ENCODE assay signal across 20 cellular contexts in genomic region chr6:23533311-23533710, GRCh38.
DNase-seq lines count a peak whose midpoint lies in the region; ATAC-seq and TF ChIP-seq lines count a peak whose summit lies in the region.
"Had no signal": no experiment of that assay in that cellular context is flagged by ENCODE, and none has a peak within 500 bp of the region (broad histone marks: within the 10 kb centered on the region; RNA-seq: fewer than 3 reads in every experiment).

No MANE protein-coding gene starts in this region.

- DNase-seq in G401 (ENCODE audit: low spot score): peak; percentile 14
- peak; percentile 33 for DNase-seq in NCI-H2029 (lab: John Stamatoyannopoulos, UW)
- peak; percentile 40 for DNase-seq in epithelial cell of esophagus (ENCODE audit: low read depth)
- DNase-seq in globus pallidus (ENCODE audit: low spot score): no peak
- DNase-seq: ACHN; CD8-positive, alpha-beta memory T cell; GF-D8; HCEC 1CT; KBM-7; NCI-H510A; NCI-H748 treated with DMSO at 0.1 percent for 48 hours; OCI-M1; SHP77 had no signal

- no peak overlapping the region for H3K4me3 ChIP-seq in epithelial cell of esophagus (ENCODE audit: low read length)
- H3K4me3 ChIP-seq: GM12878, GM23338, SK-N-MC had no signal

- ATAC-seq in HG02884 (IDR thresholded peaks at IDR 0.05; ENCODE audit: unreplicated experiment) (no peak), GM18517 (IDR thresholded peaks at IDR 0.05; ENCODE audit: unreplicated experiment) (no peak), HG03460 (IDR thresholded peaks at IDR 0.05; ENCODE audit: unreplicated experiment) (no peak)
- ATAC-seq: GM12878, GM23338, HepG2 had no signal

- TF ChIP-seq CTCF in epithelial cell of esophagus (IDR thresholded peaks at IDR 0.05; ENCODE audit: insufficient read depth, low read depth, low read length, missing control alignments): no peak

- in situ Hi-C loops in G401 (cut with HindIII; ENCODE audit: low sequenced_read_pairs): no loop called here
